ENCODE assay signal across 32 cellular contexts in genomic region chr1:55006931-55007330, GRCh38. TPM values are rescaled to one million over a fixed set of nuclear protein-coding genes. Genes with fewer than 3 reads are reported as not detected.
"Had no signal": no experiment of that assay in that cellular context is flagged by ENCODE, and none has a peak within 500 bp of the region (broad histone marks: within the 10 kb centered on the region; RNA-seq: fewer than 3 reads in every experiment).

No MANE protein-coding gene starts in this region.

- H3K4me1 ChIP-seq: body of pancreas, esophagus squamous epithelium, gastroesophageal sphincter had no signal

- DNase-seq: activated CD4-positive, alpha-beta memory T cell treated with anti-CD3 and anti-CD28 coated beads, Interleukin-2, amount 10 ng/mL, durations not matched to agents 7 days and 5 days; activated CD4-positive, alpha-beta T cell treated with anti-CD3 and anti-CD28 coated beads for 1 hour; activated CD4-positive, alpha-beta T cell treated with anti-CD3 and anti-CD28 coated beads for 4 hours; activated CD4-positive, alpha-beta T cell treated with anti-CD3 and anti-CD28 coated beads, Interleukin-2, amount 10 ng/mL, durations not matched to agents 7 days and 5 days; activated CD4-positive, alpha-beta T cell treated with anti-CD3 and anti-CD28 coated beads, Interleukin-2, amount 50 U/mL, for 4 hours; activated CD8-positive, alpha-beta memory T cell treated with anti-CD3 and anti-CD28 coated beads, Interleukin-2, amount 50 U/mL, for 48 hours; activated gamma-delta T cell; activated naive CD4-positive, alpha-beta T cell; activated naive CD4-positive, alpha-beta T cell treated with anti-CD3 and anti-CD28 coated beads, Interleukin-2, amount 10 ng/mL, durations not matched to agents 7 days and 5 days; activated naive CD8-positive, alpha-beta T cell treated with anti-CD3 and anti-CD28 coated beads, Interleukin-2, amount 10 ng/mL, durations not matched to agents 7 days and 5 days; activated T-cell treated with anti-CD3 and anti-CD28 coated beads for 4 hours; activated T-cell treated with anti-CD3 and anti-CD28 coated beads, Interleukin-2, amount 50 U/mL, for 24 hours; activated T-cell treated with anti-CD3 and anti-CD28 coated beads, Interleukin-2, amount 50 U/mL, for 72 hours; body of pancreas; caudate nucleus; cortex of kidney; dermis blood vessel endothelial cell; effector CD4-positive, alpha-beta T cell; effector memory CD8-positive, alpha-beta T cell; esophagus squamous epithelium; T-cell; T-helper 9 cell had no signal

- H3K4me3 ChIP-seq: body of pancreas, esophagus squamous epithelium, gastroesophageal sphincter had no signal

- ATAC-seq: activated naive CD4-positive, alpha-beta T cell treated with anti-CD3 and anti-CD28 coated beads, Interleukin-2, amount 50 U/mL, for 72 hours; activated T-cell treated with anti-CD3 and anti-CD28 coated beads, Interleukin-2, amount 50 U/mL, for 72 hours; body of pancreas; effector memory CD8-positive, alpha-beta T cell; gastroesophageal sphincter; T-cell; WTC11 had no signal

- H3K36me3 ChIP-seq: esophagus squamous epithelium, gastroesophageal sphincter had no signal

- H3K9me3 ChIP-seq: body of pancreas, esophagus squamous epithelium, gastroesophageal sphincter had no signal

- H3K27me3 ChIP-seq: body of pancreas had no signal

- H3K27ac ChIP-seq: body of pancreas, esophagus squamous epithelium, gastroesophageal sphincter, VCaP had no signal

RNA-seq across cellular contexts. Expression of gene BSND, which starts 8.2 kb away (rescaled TPM):
- total RNA-seq: activated naive CD8-positive, alpha-beta T cell treated with anti-CD3 and anti-CD28 coated beads, Interleukin-2, amount 10 ng/mL, durations not matched to agents 7 days and 5 days; activated T-cell treated with anti-CD3 and anti-CD28 coated beads, Interleukin-2, amount 50 U/mL, for 72 hours; body of pancreas; chondrocyte; dermis blood vessel endothelial cell; esophagus squamous epithelium; fibroblast of lung; fibroblast of villous mesenchyme; gastroesophageal sphincter; glomerular endothelial cell; T-cell; T-helper 2 cell treated with Interferon-gamma antibody and Interleukin-4, amounts not matched to agents 100 ng/mL and 5 ng/mL, for 36 hours had no signal
- polyA plus RNA-seq: esophagus, fibroblast of lung had no signal

RNA-seq across cellular contexts. Expression of gene TMEM61, which starts 26.5 kb away (rescaled TPM):
- total RNA-seq: activated CD4-positive, alpha-beta memory T cell treated with anti-CD3 and anti-CD28 coated beads, Interleukin-2, amount 10 ng/mL, durations not matched to agents 7 days and 5 days; activated CD4-positive, alpha-beta T cell treated with anti-CD3 and anti-CD28 coated beads, Interleukin-2, amount 10 ng/mL, durations not matched to agents 7 days and 5 days; activated naive CD8-positive, alpha-beta T cell treated with anti-CD3 and anti-CD28 coated beads, Interleukin-2, amount 10 ng/mL, durations not matched to agents 7 days and 5 days; activated T-cell treated with anti-CD3 and anti-CD28 coated beads, Interleukin-2, amount 50 U/mL, for 72 hours; chondrocyte; dermis blood vessel endothelial cell; fibroblast of lung; fibroblast of villous mesenchyme; glomerular endothelial cell; T-cell; T-helper 2 cell treated with Interferon-gamma antibody and Interleukin-4, amounts not matched to agents 100 ng/mL and 5 ng/mL, for 36 hours had no signal
- polyA plus RNA-seq: fibroblast of lung had no signal

RNA-seq across cellular contexts. Expression of gene PCSK9, which starts 32.4 kb away (rescaled TPM):
- total RNA-seq: activated CD4-positive, alpha-beta T cell treated with anti-CD3 and anti-CD28 coated beads, Interleukin-2, amount 10 ng/mL, durations not matched to agents 7 days and 5 days; activated naive CD4-positive, alpha-beta T cell treated with anti-CD3 and anti-CD28 coated beads, Interleukin-2, amount 50 U/mL, for 72 hours; activated naive CD8-positive, alpha-beta T cell treated with anti-CD3 and anti-CD28 coated beads, Interleukin-2, amount 10 ng/mL, durations not matched to agents 7 days and 5 days; activated T-cell treated with anti-CD3 and anti-CD28 coated beads, Interleukin-2, amount 50 U/mL, for 72 hours; dermis blood vessel endothelial cell had no signal
